In the genomic region with DNA sequence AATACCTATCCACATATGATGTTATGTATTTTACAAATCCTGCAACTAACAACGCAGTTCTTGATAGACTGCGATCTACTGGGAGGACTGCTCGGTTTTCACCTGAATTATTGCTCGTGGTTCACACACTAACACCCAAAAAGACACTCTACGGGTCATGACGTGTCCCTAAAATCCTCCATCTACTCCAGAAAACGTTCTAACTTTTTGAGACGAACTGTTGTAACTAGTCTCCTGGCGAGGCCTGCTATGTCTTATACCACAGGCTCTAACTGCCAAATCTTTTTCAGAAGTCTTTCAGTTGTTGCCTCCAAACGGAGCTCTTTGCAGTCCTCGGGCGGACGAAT, we compare ENCODE assay signal across 7 cellular contexts.
DNase-seq lines count a peak whose midpoint lies in the region; ATAC-seq and TF ChIP-seq lines count a peak whose summit lies in the region.

No MANE protein-coding gene starts in this region.

- no peaks in the 10 kb centered on the region for H3K9me2 ChIP-seq in HCT116 (ENCODE audit: insufficient read depth)

- no peaks in the 10 kb centered on the region for H4K20me1 ChIP-seq in HCT116 (ENCODE audit: insufficient read depth)

- peaks cover 58% of the 10 kb centered on the region for H3K4me1 Mint-ChIP-seq in stimulated activated memory B cell treated with anti-CD40 and anti-IgM and Interleukin-4, amounts not matched to agents 10 μg/mL and 1 μg/mL and 100 μg/mL, for 72 hours

- TF ChIP-seq CTCF in HCT116 (IDR thresholded peaks at IDR 0.05 in 2 of 3, conservative IDR thresholded peaks at IDR 0.05 in 1 of 3; ENCODE audit: borderline replicate concordance in 1 of 3, insufficient read depth in 1 of 3, low read depth in 2 of 3, low read length in 2 of 3) (no peak), WI38 (IDR thresholded peaks at IDR 0.05; ENCODE audit: low read depth, low read length) (no peak)

- peak overlapping the region; percentile 99 for H3K27ac Mint-ChIP-seq in stimulated activated memory B cell treated with anti-CD40 and anti-IgM and Interleukin-4, amounts not matched to agents 10 μg/mL and 1 μg/mL and 100 μg/mL, for 72 hours

- TF ChIP-seq RAD21 in HCT116 (IDR thresholded peaks at IDR 0.05; ENCODE audit: low read depth), result no peak

- intact Hi-C loops in HCT116 (cut with micrococcal nuclease), result loop anchor here (10.0 kb wide), 1 partner anchor 129 kb away; a partner anchor contains a TSS

- DNase-seq in HCT116 (ENCODE audit: low read depth, low spot score) (no peak), iPS DF 6.9 (ENCODE audit: low read depth, low spot score) (no peak), CD1c-positive myeloid dendritic cell (ENCODE audit: extremely low spot score) (no peak), NCI-H345 (lab: John Stamatoyannopoulos, UW) (no peak)
- DNase-seq in effector CD8-positive, alpha-beta T cell (lab: John Stamatoyannopoulos, UW), result no peak

- H3K36me3 Mint-ChIP-seq in stimulated activated memory B cell treated with anti-CD40 and anti-IgM and Interleukin-4, amounts not matched to agents 10 μg/mL and 1 μg/mL and 100 μg/mL, for 72 hours, result peaks cover 23% of the 10 kb centered on the region

- TF ChIP-seq POLR2A in HCT116 (IDR thresholded peaks at IDR 0.05; ENCODE audit: borderline replicate concordance, extremely low read depth, insufficient read depth, insufficient read length), result no peak

- CTCF ChIA-PET in HCT116 (lab: Charles Lee), result no interaction called here

- RAD21 ChIA-PET in HCT116 (lab: Charles Lee; ENCODE audit: low non-redundant PET in 1 of 2, low total read pairs in 2 of 2, uncharacterized antibody in 2 of 2, unreplicated experiment in 2 of 2), result interaction anchor here in 1 of 2 experiments (0.6 kb wide), 1 partner anchor 127 kb away, joined by 3 read pairs; a partner anchor contains a TSS

- TSS peak; percentile 77 for BruUV-seq in HCT116 (replicated peaks; lab: Mats Ljungman, UMichigan)

- POLR2A ChIA-PET in HCT116 (lab: Charles Lee), result no interaction called here

- peaks cover 17 to 34% of the 10 kb centered on the region in 2 experiments for H3K4me1 ChIP-seq in HCT116 (ENCODE audit: control insufficient read depth in 1 of 2, insufficient read depth in 2 of 2, low read length in 2 of 2)
- H3K4me1 ChIP-seq in iPS DF 6.9 (ENCODE audit: control insufficient read depth, insufficient read depth, low read length), result peaks cover 2% of the 10 kb centered on the region

- peaks cover 13% of the 10 kb centered on the region for H3K79me2 ChIP-seq in HCT116 (ENCODE audit: insufficient read depth, low read length)

- H3K9me3 Mint-ChIP-seq in stimulated activated memory B cell treated with anti-CD40 and anti-IgM and Interleukin-4, amounts not matched to agents 10 μg/mL and 1 μg/mL and 100 μg/mL, for 72 hours, result no peaks in the 10 kb centered on the region

- H3K4me3 ChIP-seq in HCT116 (replicated peaks in 1 of 2; ENCODE audit: low read depth in 1 of 2, low read length in 2 of 2) (peak overlapping the region; percentile 52 to 76), WI38 (ENCODE audit: low read depth, low read length) (peak overlapping the region; percentile 74), iPS DF 6.9 (ENCODE audit: low read length) (peak overlapping the region; percentile 82; the same call in 1 of the 2 replicates)

- peak overlapping the region; percentile 80 for H3K9ac ChIP-seq in HCT116 (ENCODE audit: low read length)

- H3K27me3 Mint-ChIP-seq in stimulated activated memory B cell treated with anti-CD40 and anti-IgM and Interleukin-4, amounts not matched to agents 10 μg/mL and 1 μg/mL and 100 μg/mL, for 72 hours, result no peaks in the 10 kb centered on the region

- no peak for ATAC-seq in HCT116
- ATAC-seq in stimulated activated memory B cell treated with anti-CD40 and anti-IgM and Interleukin-4, amounts not matched to agents 10 μg/mL and 1 μg/mL and 100 μg/mL, for 72 hours, result no peak

- no CpG with 5 or more reads among the region's 13 CpGs for WGBS in iPS DF 6.9 (ENCODE audit: insufficient coverage, insufficient read length)

- H3K27me3 ChIP-seq in HCT116 (ENCODE audit: insufficient read depth, low read length) (no peaks in the 10 kb centered on the region), iPS DF 6.9 (ENCODE audit: control insufficient read depth, insufficient read depth, low read length) (peaks cover 48% of the 10 kb centered on the region)

- H3K27ac ChIP-seq in HCT116 (ENCODE audit: low read depth, low read length), result peak overlapping the region; percentile 99
- H3K27ac ChIP-seq in iPS DF 6.9 (ENCODE audit: low read length), result no peak overlapping the region

- H3K4me3 Mint-ChIP-seq in stimulated activated memory B cell treated with anti-CD40 and anti-IgM and Interleukin-4, amounts not matched to agents 10 μg/mL and 1 μg/mL and 100 μg/mL, for 72 hours, result peak overlapping the region; percentile 85

- H3K9me3 ChIP-seq in HCT116 (ENCODE audit: control insufficient read depth in 1 of 2, insufficient read depth in 1 of 2, low read depth in 1 of 2, low read length in 2 of 2), result no peaks in the 10 kb centered on the region
- no peaks in the 10 kb centered on the region for H3K9me3 ChIP-seq in iPS DF 6.9 (ENCODE audit: control insufficient read depth, insufficient read depth, low read length)

- no peak overlapping the region for H2AFZ ChIP-seq in HCT116 (ENCODE audit: low read depth, low read length, poor library complexity, severe bottlenecking)

- no peaks in the 10 kb centered on the region for H3K36me3 ChIP-seq in HCT116 (ENCODE audit: control insufficient read depth in 1 of 2, insufficient read depth in 2 of 2, low read length in 2 of 2)
- H3K36me3 ChIP-seq in iPS DF 6.9 (ENCODE audit: control insufficient read depth, insufficient read depth, low read length), result no peaks in the 10 kb centered on the region

- peak overlapping the region; percentile 80 for H3K4me2 ChIP-seq in HCT116 (ENCODE audit: low read length)

TF ChIP-seq in HCT116, 20 proteins besides CTCF, POLR2A, EP300 and RAD21:
- TF ChIP-seq CEBPB (IDR thresholded peaks at IDR 0.05; ENCODE audit: low read depth) (no peak), EGR1 (IDR thresholded peaks at IDR 0.05; ENCODE audit: low read depth) (no peak), ZFX (IDR thresholded peaks at IDR 0.05) (no peak), YY1 (IDR thresholded peaks at IDR 0.05; ENCODE audit: extremely low read depth, insufficient replicate concordance, low read depth, low read length) (no peak), SRF (IDR thresholded peaks at IDR 0.05; ENCODE audit: low read depth) (no peak)
